Comparison of ENCODE assay signal across 11 cellular contexts in the genomic region with DNA sequence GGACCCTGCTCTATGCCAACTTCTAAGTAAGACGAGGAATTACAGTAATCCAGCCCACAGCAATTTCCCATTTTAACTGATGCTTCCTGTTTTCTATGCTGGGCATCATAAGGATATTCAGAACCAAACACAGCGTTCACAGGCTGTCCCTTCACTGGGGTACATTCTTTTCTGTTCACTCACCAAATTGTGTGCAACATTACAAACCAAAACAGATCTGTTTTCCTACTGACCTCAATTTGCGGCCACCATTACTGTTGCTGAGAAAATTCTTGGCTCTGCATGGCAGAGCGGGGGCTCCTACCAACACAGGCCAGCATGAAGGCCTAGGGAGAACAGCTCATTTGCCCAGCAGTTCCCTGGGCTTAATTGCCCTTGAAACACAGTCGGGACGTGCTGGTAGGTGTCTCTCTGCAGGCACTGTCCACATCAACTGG.
A peak's percentile ranks its signal among the peaks of the same experiment; 100 is the strongest.
DNase-seq lines count a peak whose midpoint lies in the region; ATAC-seq, FAIRE-seq and TF ChIP-seq lines count a peak whose summit lies in the region.
"Had no signal": no experiment of that assay in that cellular context is flagged by ENCODE, and none has a peak within 500 bp of the region (broad histone marks: within the 10 kb centered on the region; RNA-seq: fewer than 3 reads in every experiment).

No MANE protein-coding gene starts in this region.

- no peak for TF ChIP-seq CTCF in heart right ventricle (IDR thresholded peaks at IDR 0.05)
- no peak for TF ChIP-seq CTCF in mammary epithelial cell (conservative IDR thresholded peaks at IDR 0.05 in 1 of 2, IDR thresholded peaks at IDR 0.05 in 1 of 2; ENCODE audit: extremely low read depth in 1 of 2, insufficient read depth in 1 of 2, low read depth in 1 of 2, low read length in 2 of 2)
- TF ChIP-seq CTCF in uterus (IDR thresholded peaks at IDR 0.05) = no peak

- H3K9ac ChIP-seq in mammary epithelial cell (ENCODE audit: insufficient read depth, low read length) = peak overlapping the region; percentile 86

- H4K20me1 ChIP-seq in mammary epithelial cell (ENCODE audit: insufficient read depth, low read length) = no peaks in the 10 kb centered on the region

- H3K4me1 ChIP-seq in heart right ventricle (peaks cover 7 to 89% (median 73%) of the 10 kb centered on the region in 9 donors), mammary epithelial cell (ENCODE audit: insufficient read depth, low read length) (peaks cover 90% of the 10 kb centered on the region), uterus (peaks cover 4 to 12% of the 10 kb centered on the region in 2 donors)

- BruUV-seq in mammary epithelial cell (replicated peaks; lab: Mats Ljungman, UMichigan) = no TSS peak

- H3K4me3 ChIP-seq in heart right ventricle (no peak overlapping the region), mammary epithelial cell (replicated peaks in 1 of 3; ENCODE audit: insufficient read depth in 1 of 3, low read depth in 2 of 3, low read length in 3 of 3) (no peak overlapping the region), uterus (no peak overlapping the region)

- peaks cover 83% of the 10 kb centered on the region for H3K79me2 ChIP-seq in mammary epithelial cell (ENCODE audit: insufficient read depth, low read length)

- no peaks in the 10 kb centered on the region for H3K9me3 ChIP-seq in heart right ventricle
- H3K9me3 ChIP-seq in mammary epithelial cell (replicated peaks; ENCODE audit: insufficient read depth, low read length) = no peaks in the 10 kb centered on the region
- H3K9me3 ChIP-seq in uterus = no peaks in the 10 kb centered on the region

- H3K36me3 ChIP-seq in heart right ventricle = no peaks in the 10 kb centered on the region
- no peaks in the 10 kb centered on the region for H3K36me3 ChIP-seq in mammary epithelial cell (ENCODE audit: insufficient read depth, low read length)
- no peaks in the 10 kb centered on the region for H3K36me3 ChIP-seq in uterus

- H3K27me3 ChIP-seq in heart right ventricle (no peaks in the 10 kb centered on the region), mammary epithelial cell (ENCODE audit: insufficient read depth, low read length) (no peaks in the 10 kb centered on the region), uterus (no peaks in the 10 kb centered on the region)

- peak overlapping the region in 7 of 10 donors; percentile 5 to 67 (median 61) for H3K27ac ChIP-seq in heart right ventricle
- peak overlapping the region; percentile 95 for H3K27ac ChIP-seq in mammary epithelial cell (ENCODE audit: insufficient read depth, low read depth, low read length)
- H3K27ac ChIP-seq in uterus = peak overlapping the region; percentile 75 to 76

- no peak overlapping the region for H2AFZ ChIP-seq in mammary epithelial cell (ENCODE audit: low read depth, low read length)

- in situ Hi-C loops in mammary epithelial cell (cut with MboI; ENCODE audit: low sequenced_read_pairs in 2 of 2) = no loop called here

- intact Hi-C loops in heart right ventricle (cut with DNase I) (loop anchor here in 2 of 10 donors (10.0 kb wide), 1 partner anchor 59 kb away; no protein-coding TSS in a partner anchor), cardiac septum (cut with DNase I) (loop anchor here (5.0 kb wide), 1 partner anchor 76 kb away; the partner anchor contains the start of gene MYO1E), mammary epithelial cell (cut with micrococcal nuclease) (loop anchor here (5.0 kb wide), 1 partner anchor 56 kb away; no protein-coding TSS in a partner anchor), uterus (cut with DNase I; ENCODE audit: low total_unique reads) (no loop called here)

- FAIRE-seq in GM12891 (lab: Jason Lieb, UNC) = no peak

- H3K4me2 ChIP-seq in mammary epithelial cell (ENCODE audit: insufficient read depth, low read depth, low read length) = peak overlapping the region; percentile 68

- dilution Hi-C loops in mammary epithelial cell (cut with HindIII; ENCODE audit: low sequenced_read_pairs) = no loop called here

- ATAC-seq in heart right ventricle = peak in 2 of 8 donors; percentile 16 to 20

- WGBS in heart right ventricle, 2 donors = 54 to 56% methylated on average over 6 of the region's 6 CpGs
- WGBS in mammary epithelial cell (ENCODE audit: low coverage, missing lambda C conversion rate) = 24% methylated on average over 5 of the region's 6 CpGs

- TF ChIP-seq POLR2A in uterus (IDR thresholded peaks at IDR 0.05) (no peak), GM12891 (IDR thresholded peaks at IDR 0.05; ENCODE audit: low read depth, low read length) (no peak)

- DNase-seq in heart right ventricle (no peak), cardiac septum (ENCODE audit: low spot score) (no peak), mammary epithelial cell (peak; percentile 42), lung microvascular endothelial cell (ENCODE audit: low read depth in 2 of 2) (peak; percentile 39 to 77), uterus (no peak), HuH-7 (ENCODE audit: low spot score) (no peak), cerebellar nuclear complex (lab: John Stamatoyannopoulos, UW) (no peak), GM12891 (ENCODE audit: insufficient read length, low spot score) (no peak)
- DNase-seq: activated naive CD8-positive, alpha-beta T cell treated with anti-CD3 and anti-CD28 coated beads for 36 hours; AML-193; naive B cell had no signal

- CTCF ChIA-PET in mammary epithelial cell (lab: Charles Lee; ENCODE audit: low non-redundant PET) = no interaction called here

TF ChIP-seq in GM12891, 5 proteins besides CTCF, POLR2A, EP300 and RAD21:
- TF ChIP-seq POU2F2 (IDR thresholded peaks at IDR 0.05; ENCODE audit: low read depth, low read length) (no peak), POLR2AphosphoS5 (IDR thresholded peaks at IDR 0.05; ENCODE audit: low read depth, low read length) (no peak), PAX5 (IDR thresholded peaks at IDR 0.05; ENCODE audit: insufficient read depth, low read length, severe bottlenecking) (no peak), TAF1 (IDR thresholded peaks at IDR 0.05; ENCODE audit: low read depth, low read length) (no peak), SPI1 (IDR thresholded peaks at IDR 0.05; ENCODE audit: low read depth, low read length) (no peak)

Comparison
In these comparisons a context has a peak if more than half of its experiments do, and no peak if none do; other contexts are left out.
1. DNase-seq: peak in mammary epithelial cell (single experiment) and lung microvascular endothelial cell (2 of 2); none in heart right ventricle (0 of 2), cardiac septum (single experiment), uterus (0 of 2), HuH-7 (single experiment), cerebellar nuclear complex (0 of 2) and GM12891 (single experiment).
2. Peak in every context shown above with its lines, with median percentiles within 50 percentile points of each other: H3K27ac ChIP-seq.